In genomic region chr5:129098488-129099183, GRCh38 we compare ENCODE assay signal across 20 cellular contexts. TPM values are rescaled to one million over a fixed set of nuclear protein-coding genes. Genes with fewer than 3 reads are reported as not detected.
DNase-seq lines count a peak whose midpoint lies in the region; ATAC-seq, FAIRE-seq and TF ChIP-seq lines count a peak whose summit lies in the region.
"Had no signal": no experiment of that assay in that cellular context is flagged by ENCODE, and none has a peak within 500 bp of the region (broad histone marks: within the 10 kb centered on the region; RNA-seq: fewer than 3 reads in every experiment).

No MANE protein-coding gene starts in this region.

- DNase-seq in HEK293T (ENCODE audit: extremely low spot score), result no peak
- peak in 2 of 4 experiments; percentile 20 to 39 for DNase-seq in K562 (ENCODE audit: extremely low read depth in 1 of 4, low spot score in 3 of 4)
- DNase-seq in inferior parietal cortex (ENCODE audit: extremely low spot score), result no peak
- DNase-seq in GM13976 (ENCODE audit: low spot score), result no peak
- no peak for DNase-seq in SK-N-SH
- DNase-seq in DMS 273 (lab: John Stamatoyannopoulos, UW; ENCODE audit: unreplicated experiment), result no peak
- DNase-seq: activated CD4-positive, alpha-beta T cell treated with anti-CD3 and anti-CD28 coated beads, Interleukin-2, amount 10 ng/mL, durations not matched to agents 24 days and 14 days; activated gamma-delta T cell treated with Interleukin-2 at 50 U/mL for 16 hours; DMS79 treated with DMSO at 0.1 percent for 48 hours; effector memory CD8-positive, alpha-beta T cell; lower lobe of right lung; NCI-H1417; occipital lobe; stimulated activated CD4-positive, alpha-beta T cell treated with anti-CD3 and anti-CD28 coated beads, Interleukin-2, amount 100 ng/mL, for 48 hours had no signal

- no peak for TF ChIP-seq CTCF in K562 (IDR thresholded peaks at IDR 0.05 in 2 of 3, conservative IDR thresholded peaks at IDR 0.05 in 1 of 3; ENCODE audit: insufficient read depth in 2 of 3, low read depth in 1 of 3, low read length in 3 of 3)
- no peak for TF ChIP-seq CTCF in liver (IDR thresholded peaks at IDR 0.05; ENCODE audit: low read depth, low read length, missing input control)
- TF ChIP-seq CTCF in GM13976 (IDR thresholded peaks at IDR 0.05; ENCODE audit: borderline replicate concordance, control extremely low read depth, extremely low read depth, insufficient read depth, missing control alignments), result no peak
- TF ChIP-seq CTCF in SK-N-SH (IDR thresholded peaks at IDR 0.05), result no peak

- in situ Hi-C loops in K562 (cut with MboI) (loop anchor here (25.0 kb wide), 1 partner anchor 1561 kb away; no protein-coding TSS in a partner anchor), GM13976 (cut with MboI; ENCODE audit: low sequenced_read_pairs, unreplicated experiment) (no loop called here)

- H3K9me2 ChIP-seq in SK-N-SH, result no peaks in the 10 kb centered on the region

- H4K20me1 ChIP-seq in BLaER1 treated with 17β-estradiol and CSF1 and Interleukin-3, amounts not matched to agents 10 nM and 100 nM, result peaks cover 0 to 32% (median 0%) of the 10 kb centered on the region in 11 experiments; a peak in 8 of 22 replicates
- H4K20me1 ChIP-seq in K562 (replicated peaks; ENCODE audit: control insufficient read depth, insufficient read depth, low read length) (no peaks in the 10 kb centered on the region; the same call in 1 of the 2 replicates), SK-N-SH (ENCODE audit: insufficient read depth) (no peaks in the 10 kb centered on the region)

- H3K9ac ChIP-seq in BLaER1 treated with 17β-estradiol and CSF1 and Interleukin-3, amounts not matched to agents 10 nM and 100 nM, result no peak overlapping the region
- 0 out of 4 replicates have a peak overlapping the region, but pooled peaks of 1 of the 2 experiments have one; percentile 12 for H3K9ac ChIP-seq in K562 (ENCODE audit: insufficient read depth in 1 of 2, low read depth in 2 of 2, low read length in 2 of 2)
- H3K9ac ChIP-seq in liver (ENCODE audit: low read depth in 1 of 2, low read length in 2 of 2), result no peak overlapping the region
- no peak overlapping the region for H3K9ac ChIP-seq in SK-N-SH
- H3K9ac ChIP-seq: KMS-11 had no signal

- H3K9me1 ChIP-seq in K562 (ENCODE audit: control insufficient read depth, insufficient read depth, low read length), result no peaks in the 10 kb centered on the region

- intact Hi-C loops in K562 (cut with micrococcal nuclease), result loop anchor here (5.0 kb wide), 1 partner anchor 1016 kb away; the partner anchor contains the start of gene SLC12A2

- H3F3A ChIP-seq in SK-N-SH (replicated peaks; ENCODE audit: insufficient read depth), result peaks cover 5% of the 10 kb centered on the region

- no peaks in the 10 kb centered on the region for H3K9me3 ChIP-seq in BLaER1 treated with 17β-estradiol and CSF1 and Interleukin-3, amounts not matched to agents 10 nM and 100 nM (replicated peaks in 1 of 11)
- H3K9me3 ChIP-seq in K562 (replicated peaks; ENCODE audit: control insufficient read depth, insufficient read depth, low read depth, low read length), result no peaks in the 10 kb centered on the region
- H3K9me3 ChIP-seq in liver (ENCODE audit: control insufficient read depth in 4 of 4, low read length in 3 of 4), result no peaks in the 10 kb centered on the region
- no peaks in the 10 kb centered on the region for H3K9me3 ChIP-seq in SK-N-SH
- H3K9me3 ChIP-seq: lower lobe of right lung had no signal

- FAIRE-seq in K562 (lab: Jason Lieb, UNC), result no peak
- FAIRE-seq: RCC 7860, TTC549 had no signal

- H3K4me1 ChIP-seq in BLaER1 treated with 17β-estradiol and CSF1 and Interleukin-3, amounts not matched to agents 10 nM and 100 nM, result peaks cover 24 to 43% (median 36%) of the 10 kb centered on the region in 10 experiments
- H3K4me1 ChIP-seq in K562 (replicated peaks in 1 of 2; ENCODE audit: control insufficient read depth in 2 of 2, insufficient read depth in 2 of 2, low read length in 2 of 2) (peaks cover 12 to 33% of the 10 kb centered on the region in 2 experiments), liver (ENCODE audit: control insufficient read depth in 4 of 4, insufficient read depth in 4 of 4, low read length in 3 of 4) (peaks cover 6 to 50% (median 38%) of the 10 kb centered on the region in 4 donors), SK-N-SH (ENCODE audit: control insufficient read depth in 1 of 2, insufficient read depth in 2 of 2, low read depth in 1 of 2, low read length in 1 of 2) (peaks cover 0 to 38% of the 10 kb centered on the region in 2 experiments; a peak in 3 of 4 replicates)

- CTCF ChIA-PET in HEK293T (lab: Yijun Ruan, JAX) (interaction anchor here (1.6 kb wide), 1 partner anchor 193 kb away, joined by 4 read pairs; no protein-coding TSS in a partner anchor), K562 (lab: Yijun Ruan, JAX; ENCODE audit: low intra/inter-chr PET ratio) (no interaction called here), SK-N-SH (lab: Yijun Ruan, JAX) (interaction anchor here (0.9 to 6.7 kb wide), 6 partner anchors 20 to 192 kb away, joined by 3 to 54 read pairs (median 4); no protein-coding TSS in a partner anchor)

- H2AFZ ChIP-seq in K562 (ENCODE audit: low read depth, low read length) (no peak overlapping the region), SK-N-SH (ENCODE audit: low read depth) (no peak overlapping the region)

- no peaks in the 10 kb centered on the region for H3K36me3 ChIP-seq in BLaER1 treated with 17β-estradiol and CSF1 and Interleukin-3, amounts not matched to agents 10 nM and 100 nM
- peaks cover 9% of the 10 kb centered on the region; the same call in 2 of the 3 replicates for H3K36me3 ChIP-seq in K562 (ENCODE audit: control insufficient read depth, insufficient read depth, low read length)
- no peaks in the 10 kb centered on the region for H3K36me3 ChIP-seq in liver (ENCODE audit: control insufficient read depth in 4 of 4, insufficient read depth in 3 of 4, low read depth in 1 of 4, low read length in 3 of 4)
- no peaks in the 10 kb centered on the region for H3K36me3 ChIP-seq in SK-N-SH (replicated peaks in 1 of 2; ENCODE audit: control insufficient read depth in 1 of 2, insufficient read depth in 2 of 2, low read length in 1 of 2)
- H3K36me3 ChIP-seq: lower lobe of right lung had no signal

- peak overlapping the region; percentile 37 to 75 (median 56) for H3K4me2 ChIP-seq in BLaER1 treated with 17β-estradiol and CSF1 and Interleukin-3, amounts not matched to agents 10 nM and 100 nM
- H3K4me2 ChIP-seq in K562 (ENCODE audit: insufficient read depth, low read length) (peak overlapping the region; percentile 32), SK-N-SH (no peak overlapping the region)
- H3K4me2 ChIP-seq: KMS-11 had no signal

- no peaks in the 10 kb centered on the region for H3K27me3 ChIP-seq in BLaER1 treated with 17β-estradiol and CSF1 and Interleukin-3, amounts not matched to agents 10 nM and 100 nM
- H3K27me3 ChIP-seq in K562 (ENCODE audit: control insufficient read depth in 2 of 2, insufficient read depth in 2 of 2, low read length in 2 of 2) (no peaks in the 10 kb centered on the region), liver (ENCODE audit: control insufficient read depth in 4 of 4, insufficient read depth in 4 of 4, low read length in 3 of 4) (no peaks in the 10 kb centered on the region), SK-N-SH (ENCODE audit: insufficient read depth) (no peaks in the 10 kb centered on the region)

- TF ChIP-seq EP300 in K562 (IDR thresholded peaks at IDR 0.05; ENCODE audit: low read length) (no peak), SK-N-SH (IDR thresholded peaks at IDR 0.05; ENCODE audit: borderline replicate concordance in 1 of 2, low read depth in 1 of 2, low read length in 1 of 2) (no peak)

- peak overlapping the region in 4 of 11 experiments; percentile 7 to 38 (median 12); a peak in 4 of 22 replicates for H3K27ac ChIP-seq in BLaER1 treated with 17β-estradiol and CSF1 and Interleukin-3, amounts not matched to agents 10 nM and 100 nM
- 0 out of 3 replicates have a peak overlapping the region, but pooled peaks have one; percentile 13 for H3K27ac ChIP-seq in K562 (ENCODE audit: extremely low read depth, low read depth, low read length)
- H3K27ac ChIP-seq in liver (ENCODE audit: low read depth in 1 of 2, low read length in 2 of 2), result peak overlapping the region; percentile 32 to 33
- peak overlapping the region in 1 of 2 experiments; percentile 22; a peak in 1 of 4 replicates for H3K27ac ChIP-seq in SK-N-SH (ENCODE audit: low read depth in 2 of 2, low read length in 1 of 2)
- H3K27ac ChIP-seq: KMS-11, lower lobe of right lung had no signal

- ATAC-seq in K562, result no peak
- ATAC-seq: effector memory CD8-positive, alpha-beta T cell; HCT116; lower lobe of right lung had no signal

- POLR2A ChIA-PET in HEK293T (lab: Yijun Ruan, JAX), result interaction anchor here (1.0 kb wide), 1 partner anchor 134 kb away, joined by 3 read pairs; the partner anchor contains the start of gene SLC27A6
- POLR2A ChIA-PET in K562 (lab: Yijun Ruan, JAX), result interaction anchor here (1.3 to 1.5 kb wide), 3 partner anchors 9 to 20 kb away, joined by 7 to 8 read pairs (median 7); no protein-coding TSS in a partner anchor
- POLR2A ChIA-PET in SK-N-SH (lab: Yijun Ruan, JAX), result no interaction called here

- H3K79me2 ChIP-seq in K562 (ENCODE audit: control insufficient read depth, insufficient read depth, low read length) (peaks cover 89% of the 10 kb centered on the region), SK-N-SH (ENCODE audit: insufficient read depth) (peaks cover 4% of the 10 kb centered on the region; the same call in 1 of the 2 replicates)

- BruUV-seq in K562 (replicated peaks; lab: Mats Ljungman, UMichigan), result no TSS peak

- TF ChIP-seq POLR2A in K562 (conservative IDR thresholded peaks at IDR 0.05), result no peak

- no peak overlapping the region for H3K4me3 ChIP-seq in BLaER1 treated with 17β-estradiol and CSF1 and Interleukin-3, amounts not matched to agents 10 nM and 100 nM
- H3K4me3 ChIP-seq in K562, result no peak overlapping the region
- H3K4me3 ChIP-seq in liver (ENCODE audit: low read depth in 1 of 3, low read length in 3 of 3), result no peak overlapping the region
- H3K4me3 ChIP-seq in SK-N-SH (ENCODE audit: low read depth in 2 of 2, low read length in 1 of 2), result no peak overlapping the region
- H3K4me3 ChIP-seq: lower lobe of right lung had no signal

- WGBS in K562 (ENCODE audit: insufficient coverage, low coverage, missing lambda C conversion rate), result 2% methylated on average over 3 of the region's 3 CpGs
- 32% methylated on average over 3 of the region's 3 CpGs for WGBS in liver
- 83% methylated on average over 3 of the region's 3 CpGs for WGBS in SK-N-SH (ENCODE audit: low lambda C conversion rate)

- TF ChIP-seq RAD21 in K562 (CRISPR knock-in tag; conservative IDR thresholded peaks at IDR 0.05 in 1 of 2, IDR thresholded peaks at IDR 0.05 in 1 of 2), result no peak
- TF ChIP-seq RAD21 in liver (IDR thresholded peaks at IDR 0.05), result no peak
- TF ChIP-seq RAD21 in SK-N-SH (IDR thresholded peaks at IDR 0.05; ENCODE audit: low read length), result no peak

RNA-seq across cellular contexts. Expression of gene ISOC1, which starts 4.1 kb away (rescaled TPM):
- total RNA-seq in K562 (2011; cell fraction: chromatin; rRNA removed; ENCODE audit: low replicate concordance), result 7.7 and 15.0 TPM in 2 replicates
- 8.7 and 10.7 TPM in 2 replicates for total RNA-seq in K562 (2011; cell fraction: nucleolus; rRNA removed)
- total RNA-seq in K562 (2011; cell fraction: nucleoplasm; rRNA removed), result 12.4 and 20.6 TPM in 2 replicates
- total RNA-seq in K562 (2014; rRNA removed) (47.3 and 52.0 TPM in 2 replicates), K562 (2014; rRNA removed; fragmentation: Illumina TruSeq; extraction: Trizol) (51.3 and 52.3 TPM in 2 replicates), K562 (2015; rRNA removed; fragmentation: Illumina TruSeq; extraction: Trizol) (49.3 and 52.6 TPM in 2 replicates), K562 (2021) (50.5 and 54.0 TPM in 2 replicates), liver (10 to 100 TPM; 34.1 to 46.5 TPM)
- polyA plus RNA-seq in K562 (2011; rRNA removed) (46.3 and 67.9 TPM in 2 replicates), K562 (2014; fragmentation: Illumina TruSeq; extraction: Trizol) (52.3 and 60.9 TPM in 2 replicates), K562 (2014; fragmentation: Nextera tagmentation; extraction: Ambion mirVana) (10 to 100 TPM; 14.0 to 20.7 TPM), K562 (2014; rRNA removed) (55.9 and 66.5 TPM in 2 replicates), liver (10 to 100 TPM; 37.1 to 52.9 TPM), SK-N-SH (2012; rRNA removed) (20.6 and 26.2 TPM in 2 replicates)
- polyA plus RNA-seq in K562 (2011; cell fraction: cytosol; rRNA removed), result 41.2 TPM in 2 replicates
- 12.5 and 14.6 TPM in 2 replicates for polyA plus RNA-seq in K562 (2011; cell fraction: nucleus; rRNA removed)
- 32.7 and 47.2 TPM in 2 replicates for polyA plus RNA-seq in K562 (2012)
- polyA minus RNA-seq in K562 (2011; rRNA and poly(A)+ RNA removed), result 52.4 and 67.7 TPM in 2 replicates
- 22.9 and 34.2 TPM in 2 replicates for polyA minus RNA-seq in K562 (2011; cell fraction: cytosol; rRNA and poly(A)+ RNA removed)
- polyA minus RNA-seq in K562 (2011; cell fraction: nucleus; rRNA and poly(A)+ RNA removed), result 12.0 and 17.7 TPM in 2 replicates
- polyA plus RNA-seq in SK-N-SH (2012; cell fraction: cytosol; rRNA removed), result 38.5 and 40.4 TPM in 2 replicates
- 7.5 and 9.4 TPM in 2 replicates for polyA plus RNA-seq in SK-N-SH (2012; cell fraction: nucleus; rRNA removed)
